18 cellular contexts compared by ENCODE assay signal in the genomic region with DNA sequence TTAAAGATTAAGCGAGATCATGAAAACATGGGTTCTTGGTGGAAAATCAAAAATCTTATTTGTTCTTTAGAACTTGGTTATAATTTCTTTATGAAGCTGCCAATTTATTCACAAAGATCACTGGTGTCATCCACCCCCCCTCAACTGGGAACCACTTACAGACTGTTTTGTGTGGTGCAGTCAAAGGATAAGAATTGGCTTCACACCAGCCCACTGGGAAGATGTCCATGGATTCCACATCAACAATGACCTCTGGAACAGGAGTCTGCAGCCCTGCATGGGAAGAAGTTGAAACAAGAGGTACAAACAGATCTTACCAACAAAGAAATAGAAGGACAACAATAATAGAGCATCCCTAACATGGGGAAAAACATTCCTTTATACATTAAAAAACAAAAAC.
"Had no signal": no experiment of that assay in that cellular context is flagged by ENCODE, and none has a peak within 500 bp of the region (broad histone marks: within the 10 kb centered on the region; RNA-seq: fewer than 3 reads in every experiment).

No MANE protein-coding gene starts in this region.

- H3K36me3 ChIP-seq: brain microvascular endothelial cell, colonic mucosa, neural progenitor cell, vagina had no signal

- H3K4me2 ChIP-seq: neural progenitor cell, SK-N-SH had no signal

- ATAC-seq: activated CD8-positive, alpha-beta memory T cell treated with anti-CD3 and anti-CD28 coated beads, Interleukin-2, amount 10 ng/mL, durations not matched to agents 7 days and 5 days; foreskin keratinocyte had no signal

- H2AFZ ChIP-seq: neural progenitor cell had no signal

- H3K9ac ChIP-seq: neural progenitor cell, SK-N-SH had no signal

- H3K4me1 ChIP-seq: colonic mucosa, foreskin keratinocyte, neural progenitor cell, spleen, vagina had no signal

- H3K4me3 ChIP-seq: colonic mucosa, lung, neural progenitor cell, spleen, tibial nerve, vagina had no signal

- H3K27me3 ChIP-seq: brain microvascular endothelial cell, colonic mucosa, foreskin keratinocyte, neural progenitor cell, spleen, tibial nerve, vagina had no signal

- DNase-seq: activated CD4-positive, alpha-beta memory T cell treated with anti-CD3 and anti-CD28 coated beads, Interleukin-2, amount 10 ng/mL, durations not matched to agents 7 days and 5 days; activated CD4-positive, alpha-beta T cell treated with anti-CD3 and anti-CD28 coated beads for 48 hours; activated CD4-positive, CD25-positive, alpha-beta regulatory T cell; activated CD8-positive, alpha-beta memory T cell treated with anti-CD3 and anti-CD28 coated beads, Interleukin-2, amount 10 ng/mL, durations not matched to agents 7 days and 5 days; activated naive CD4-positive, alpha-beta T cell; aorta; brain microvascular endothelial cell; colonic mucosa; foreskin keratinocyte; immature natural killer cell; SK-N-SH; spleen; stimulated activated naive CD4-positive, alpha-beta T cell treated with Interleukin-2 at 50 U/mL for 16 hours; T-helper 9 cell had no signal

- H3K27ac ChIP-seq: brain microvascular endothelial cell, colonic mucosa, foreskin keratinocyte, neural progenitor cell, tibial nerve, vagina had no signal

- H3K9me3 ChIP-seq: colonic mucosa, SK-N-SH, spleen, tibial nerve, vagina had no signal
